ENCODE assay signal across 9 cellular contexts in genomic region chr3:42905740-42906084, GRCh38. TPM values are rescaled to one million over a fixed set of nuclear protein-coding genes. Genes with fewer than 3 reads are reported as not detected.
A peak's percentile ranks its signal among the peaks of the same experiment; 100 is the strongest.
DNase-seq lines count a peak whose midpoint lies in the region; ATAC-seq and TF ChIP-seq lines count a peak whose summit lies in the region.
"Had no signal": no experiment of that assay in that cellular context is flagged by ENCODE, and none has a peak within 500 bp of the region (broad histone marks: within the 10 kb centered on the region; RNA-seq: fewer than 3 reads in every experiment).

No MANE protein-coding gene starts in this region.

- intact Hi-C loops in CD8-positive, alpha-beta T cell (cut with DNase I, micrococcal nuclease) = no loop called here
- intact Hi-C loops in gastrocnemius medialis (cut with DNase I; ENCODE audit: low total_unique reads) = no loop called here

- H3K36me3 ChIP-seq in CD8-positive, alpha-beta T cell (ENCODE audit: insufficient read depth, low read length) = no peaks in the 10 kb centered on the region
- H3K36me3 ChIP-seq in Peyer's patch = peaks cover 0 to 16% (median 0%) of the 10 kb centered on the region in 3 donors
- H3K36me3 ChIP-seq in esophagus (ENCODE audit: control insufficient read depth in 2 of 2, insufficient read depth in 2 of 2, low read length in 1 of 2) = no peaks in the 10 kb centered on the region
- peaks cover 0 to 12% of the 10 kb centered on the region in 2 donors for H3K36me3 ChIP-seq in gastrocnemius medialis

- H3K9me3 Mint-ChIP-seq in CD8-positive, alpha-beta T cell = peaks cover 12% of the 10 kb centered on the region

- H3K27me3 ChIP-seq in CD8-positive, alpha-beta T cell (ENCODE audit: insufficient read depth, low read length) = no peaks in the 10 kb centered on the region
- H3K27me3 ChIP-seq in Peyer's patch (no peaks in the 10 kb centered on the region), esophagus (ENCODE audit: control insufficient read depth in 1 of 2, insufficient read depth in 2 of 2, low read length in 2 of 2) (no peaks in the 10 kb centered on the region), gastrocnemius medialis (no peaks in the 10 kb centered on the region)

- H3K27ac Mint-ChIP-seq in CD8-positive, alpha-beta T cell = peak overlapping the region; percentile 76

- in situ Hi-C loops in gastrocnemius medialis (cut with MboI; ENCODE audit: low sequenced_read_pairs in 4 of 4) = no loop called here

- peaks cover 15% of the 10 kb centered on the region for H3K36me3 Mint-ChIP-seq in CD8-positive, alpha-beta T cell

- peak overlapping the region; percentile 58 for H3K4me3 ChIP-seq in CD8-positive, alpha-beta T cell (ENCODE audit: low read depth, low read length)
- peak overlapping the region; percentile 31 to 58 (median 50) for H3K4me3 ChIP-seq in Peyer's patch
- H3K4me3 ChIP-seq in esophagus (ENCODE audit: low read depth in 1 of 2, low read length in 2 of 2) = peak overlapping the region; percentile 52 to 74
- peak overlapping the region; percentile 64 to 71 (median 67) for H3K4me3 ChIP-seq in gastrocnemius medialis

- H3K9me3 ChIP-seq in CD8-positive, alpha-beta T cell (ENCODE audit: low read length) = no peaks in the 10 kb centered on the region
- H3K9me3 ChIP-seq in Peyer's patch (no peaks in the 10 kb centered on the region), esophagus (ENCODE audit: control insufficient read depth in 2 of 2, insufficient read depth in 1 of 2, low read depth in 1 of 2, low read length in 1 of 2) (peaks cover 0 to 5% of the 10 kb centered on the region in 2 donors), gastrocnemius medialis (peaks cover 0 to 4% (median 0%) of the 10 kb centered on the region in 3 donors)

- no peak for DNase-seq in CD8-positive, alpha-beta T cell
- DNase-seq in Peyer's patch (no peak), gastrocnemius medialis (no peak), mucosa of gallbladder (ENCODE audit: low spot score) (no peak), NOMO-1 (lab: John Stamatoyannopoulos, UW; ENCODE audit: unreplicated experiment in 2 of 2) (no peak)
- DNase-seq in activated CD4-positive, CD25-positive, alpha-beta regulatory T cell (lab: John Stamatoyannopoulos, UW) = no peak

- CTCF ChIA-PET in CD8-positive, alpha-beta T cell (lab: Charles Lee) = no interaction called here

- H3K27me3 Mint-ChIP-seq in CD8-positive, alpha-beta T cell (ENCODE audit: low read depth) = peaks cover 24% of the 10 kb centered on the region

- ATAC-seq in CD8-positive, alpha-beta T cell = no peak
- peak in 1 of 2 donors; percentile 33 for ATAC-seq in gastrocnemius medialis
- no peak for ATAC-seq in HG02870 (IDR thresholded peaks at IDR 0.05; ENCODE audit: unreplicated experiment)

- no peak overlapping the region for H3K27ac ChIP-seq in CD8-positive, alpha-beta T cell (ENCODE audit: low read depth, low read length)
- H3K27ac ChIP-seq in Peyer's patch = peak overlapping the region in 3 of 4 donors; percentile 12 to 33 (median 15)
- H3K27ac ChIP-seq in esophagus (ENCODE audit: low read depth in 2 of 2, low read length in 1 of 2) = peak overlapping the region in 1 of 2 donors; percentile 83
- peak overlapping the region in 2 of 4 donors; percentile 2 to 38 for H3K27ac ChIP-seq in gastrocnemius medialis

- 10 to 16% methylated on average over 12 to 14 of the region's 14 CpGs for WGBS in esophagus, 2 donors

- peaks cover 15% of the 10 kb centered on the region for H3K4me1 ChIP-seq in CD8-positive, alpha-beta T cell (ENCODE audit: insufficient read depth, low read length)
- peaks cover 0 to 4% (median 0%) of the 10 kb centered on the region in 4 donors for H3K4me1 ChIP-seq in Peyer's patch
- H3K4me1 ChIP-seq in esophagus (ENCODE audit: control insufficient read depth in 2 of 2, insufficient read depth in 2 of 2, low read length in 1 of 2) = peaks cover 0 to 7% of the 10 kb centered on the region in 2 donors
- peaks cover 6 to 8% of the 10 kb centered on the region in 2 donors for H3K4me1 ChIP-seq in gastrocnemius medialis

- POLR2A ChIA-PET in CD8-positive, alpha-beta T cell (lab: Charles Lee) = no interaction called here

- H3K4me1 Mint-ChIP-seq in CD8-positive, alpha-beta T cell (ENCODE audit: low read depth) = peaks cover 18% of the 10 kb centered on the region

- peak overlapping the region; percentile 85 for H3K4me3 Mint-ChIP-seq in CD8-positive, alpha-beta T cell

- TF ChIP-seq POLR2A in Peyer's patch (IDR thresholded peaks at IDR 0.05) (no peak), gastrocnemius medialis (IDR thresholded peaks at IDR 0.05) (no peak)

- no peak for TF ChIP-seq CTCF in CD8-positive, alpha-beta T cell (IDR thresholded peaks at IDR 0.05)
- TF ChIP-seq CTCF in Peyer's patch (IDR thresholded peaks at IDR 0.05) = no peak
- no peak for TF ChIP-seq CTCF in gastrocnemius medialis (IDR thresholded peaks at IDR 0.05 in 4 of 5, conservative IDR thresholded peaks at IDR 0.05 in 1 of 5)

RNA-seq across cellular contexts. Expression of gene ZNF662, which starts 0.2 kb away (rescaled TPM):
- 1 to 10 TPM; 2.5 to 2.9 TPM for total RNA-seq in CD8-positive, alpha-beta T cell
- total RNA-seq in Peyer's patch (1 to 10 TPM; 1.2 to 8.9 (median 6.0) TPM), gastrocnemius medialis (1 to 10 TPM in 1 of 4 donors, under 1 TPM in 3; 0.19 to 2.1 (median 0.55) TPM), mucosa of gallbladder (8.6 TPM)
- polyA plus RNA-seq in esophagus = 1 to 10 TPM; 2.5 to 5.2 TPM
- total RNA-seq: HT1080 had no signal

RNA-seq across cellular contexts. Expression of gene CYP8B1, which starts 30.0 kb away (rescaled TPM):
- not detected for total RNA-seq in CD8-positive, alpha-beta T cell
- total RNA-seq in Peyer's patch (not detected), gastrocnemius medialis (under 1 TPM in 2 of 4 donors, not detected in 2; 0.62 to 0.93 TPM), mucosa of gallbladder (2.8 TPM)
- polyA plus RNA-seq in esophagus = not detected
- total RNA-seq: HT1080 had no signal
